Comparison of ENCODE assay signal across 2 cellular contexts in the genomic region with DNA sequence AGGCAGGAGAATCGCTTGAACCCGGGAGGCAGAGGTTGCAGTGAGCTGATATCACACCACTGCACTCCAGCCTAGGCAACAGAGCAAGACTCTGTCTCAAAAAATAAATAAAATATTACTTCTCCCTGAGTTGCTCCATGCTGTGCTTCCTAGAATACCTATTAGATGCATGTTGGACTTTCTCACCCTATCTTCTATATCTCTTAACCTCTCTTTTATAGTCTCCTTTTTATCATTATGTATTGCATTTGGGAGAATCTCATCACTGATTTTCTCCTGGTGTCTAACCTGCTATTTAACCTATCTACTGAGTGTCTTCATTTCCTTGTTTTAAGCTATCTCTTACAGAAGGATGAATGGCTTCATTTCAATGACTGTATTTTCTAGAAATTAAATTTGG.
TF ChIP-seq lines count a peak whose summit lies in the region.

No MANE protein-coding gene starts in this region.

TF ChIP-seq in SK-N-SH treated with all-trans-retinoic acid at 6 μM for 48 hours, 23 proteins besides CTCF, POLR2A, EP300 and RAD21 (continued from another document):
- no peak for TF ChIP-seq CREB5 (CRISPR knock-in tag; IDR thresholded peaks at IDR 0.05; ENCODE audit: low read depth)

TF ChIP-seq in SK-N-SH, 30 proteins besides CTCF, POLR2A, EP300 and RAD21 (continued from another document):
- TF ChIP-seq, protein P1, sequence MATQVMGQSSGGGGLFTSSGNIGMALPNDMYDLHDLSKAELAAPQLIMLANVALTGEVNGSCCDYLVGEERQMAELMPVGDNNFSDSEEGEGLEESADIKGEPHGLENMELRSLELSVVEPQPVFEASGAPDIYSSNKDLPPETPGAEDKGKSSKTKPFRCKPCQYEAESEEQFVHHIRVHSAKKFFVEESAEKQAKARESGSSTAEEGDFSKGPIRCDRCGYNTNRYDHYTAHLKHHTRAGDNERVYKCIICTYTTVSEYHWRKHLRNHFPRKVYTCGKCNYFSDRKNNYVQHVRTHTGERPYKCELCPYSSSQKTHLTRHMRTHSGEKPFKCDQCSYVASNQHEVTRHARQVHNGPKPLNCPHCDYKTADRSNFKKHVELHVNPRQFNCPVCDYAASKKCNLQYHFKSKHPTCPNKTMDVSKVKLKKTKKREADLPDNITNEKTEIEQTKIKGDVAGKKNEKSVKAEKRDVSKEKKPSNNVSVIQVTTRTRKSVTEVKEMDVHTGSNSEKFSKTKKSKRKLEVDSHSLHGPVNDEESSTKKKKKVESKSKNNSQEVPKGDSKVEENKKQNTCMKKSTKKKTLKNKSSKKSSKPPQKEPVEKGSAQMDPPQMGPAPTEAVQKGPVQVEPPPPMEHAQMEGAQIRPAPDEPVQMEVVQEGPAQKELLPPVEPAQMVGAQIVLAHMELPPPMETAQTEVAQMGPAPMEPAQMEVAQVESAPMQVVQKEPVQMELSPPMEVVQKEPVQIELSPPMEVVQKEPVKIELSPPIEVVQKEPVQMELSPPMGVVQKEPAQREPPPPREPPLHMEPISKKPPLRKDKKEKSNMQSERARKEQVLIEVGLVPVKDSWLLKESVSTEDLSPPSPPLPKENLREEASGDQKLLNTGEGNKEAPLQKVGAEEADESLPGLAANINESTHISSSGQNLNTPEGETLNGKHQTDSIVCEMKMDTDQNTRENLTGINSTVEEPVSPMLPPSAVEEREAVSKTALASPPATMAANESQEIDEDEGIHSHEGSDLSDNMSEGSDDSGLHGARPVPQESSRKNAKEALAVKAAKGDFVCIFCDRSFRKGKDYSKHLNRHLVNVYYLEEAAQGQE (IDR thresholded peaks at IDR 0.05; ENCODE audit: low read depth, low read length), result no peak
TF ChIP-seq in SK-N-SH: peak in this region for 0.
